1 cellular context compared by ENCODE assay signal in the genomic region with DNA sequence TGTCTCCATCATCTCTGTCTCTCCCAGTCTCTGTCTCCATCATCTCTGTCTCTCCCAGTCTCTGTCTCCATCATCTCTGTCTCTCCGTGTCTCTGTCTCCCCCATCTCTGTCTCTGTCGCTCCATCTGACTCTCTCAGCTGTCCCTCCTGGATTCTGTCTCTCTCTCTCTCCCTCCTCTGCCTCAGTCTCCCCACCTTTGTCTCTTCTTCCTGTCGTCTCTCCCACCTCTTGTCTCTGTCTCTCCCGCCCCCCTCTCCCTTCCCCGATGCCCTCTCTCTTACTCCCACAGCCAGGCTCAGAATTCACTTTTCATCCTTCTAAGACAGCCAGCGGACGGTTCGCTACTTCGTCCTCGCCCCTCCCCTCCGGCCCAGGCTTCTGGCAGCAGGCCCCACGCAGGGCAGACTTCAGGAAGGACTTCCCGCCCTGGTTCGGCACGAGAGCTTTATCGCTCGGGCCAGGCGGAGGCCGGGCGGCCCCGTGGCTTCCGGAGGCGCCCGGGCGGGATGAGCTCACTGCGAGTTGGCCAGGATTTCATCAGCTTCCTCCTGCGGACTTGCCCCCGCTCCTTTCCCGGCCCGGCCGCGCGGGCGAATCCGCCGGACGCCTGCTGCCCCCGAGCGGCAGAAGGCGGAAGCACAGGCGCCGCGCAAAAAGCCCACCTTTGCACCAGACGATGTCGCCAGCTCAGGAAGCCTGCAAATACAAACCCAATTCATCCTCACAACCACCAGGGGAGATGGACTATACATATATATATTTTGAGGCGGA.
TF ChIP-seq lines count a peak whose summit lies in the region.

No MANE protein-coding gene starts in this region.

TF ChIP-seq in K562, 482 proteins besides CTCF, POLR2A, EP300 and RAD21 (continued from another document and continues in another):
- TF ChIP-seq, protein P1, sequence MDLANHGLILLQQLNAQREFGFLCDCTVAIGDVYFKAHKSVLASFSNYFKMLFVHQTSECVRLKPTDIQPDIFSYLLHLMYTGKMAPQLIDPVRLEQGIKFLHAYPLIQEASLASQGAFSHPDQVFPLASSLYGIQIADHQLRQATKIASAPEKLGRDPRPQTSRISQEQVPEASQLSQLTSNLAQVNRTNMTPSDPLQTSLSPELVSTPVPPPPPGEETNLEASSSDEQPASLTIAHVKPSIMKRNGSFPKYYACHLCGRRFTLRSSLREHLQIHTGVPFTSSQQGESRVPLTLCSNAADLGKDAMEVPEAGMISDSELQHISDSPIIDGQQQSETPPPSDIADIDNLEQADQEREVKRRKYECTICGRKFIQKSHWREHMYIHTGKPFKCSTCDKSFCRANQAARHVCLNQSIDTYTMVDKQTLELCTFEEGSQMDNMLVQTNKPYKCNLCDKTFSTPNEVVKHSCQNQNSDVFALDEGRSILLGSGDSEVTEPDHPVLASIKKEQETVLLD (IDR thresholded peaks at IDR 0.05), result peak; percentile 78; the same call in 1 of the 2 replicates
- TF ChIP-seq SAFB (IDR thresholded peaks at IDR 0.05; ENCODE audit: borderline replicate concordance, low read depth, low read length) (peak; percentile 37; the same call in 1 of the 2 replicates), RB1 (IDR thresholded peaks at IDR 0.05; ENCODE audit: low read depth) (peak; percentile 99), FOSL1 (tag; conservative IDR thresholded peaks at IDR 0.05) (peak; percentile 91), RBFOX2 (IDR thresholded peaks at IDR 0.05; ENCODE audit: low read depth, low read length) (peak; percentile 92), GTF2A2 (tag; IDR thresholded peaks at IDR 0.05) (peak; percentile 17; the same call in 1 of the 2 replicates), TRIM24 (IDR thresholded peaks at IDR 0.05) (peak; percentile 81 to 94; a peak in 3 of 4 replicates), MCM7 (IDR thresholded peaks at IDR 0.05) (peak; percentile 36 to 41; a peak in 3 of 4 replicates), PTBP1 (IDR thresholded peaks at IDR 0.05; ENCODE audit: low read depth, low read length) (peak; percentile 95), NCOA2 (IDR thresholded peaks at IDR 0.05; ENCODE audit: partially characterized antibody in 2 of 2) (peak in 1 of 2 experiments; percentile 78), TFAM (CRISPR knock-in tag; conservative IDR thresholded peaks at IDR 0.05) (no peak), CHD1 (IDR thresholded peaks at IDR 0.05; ENCODE audit: low read length) (peak; percentile 63), CEBPB (tag; IDR thresholded peaks at IDR 0.05) (peak; percentile 98), CXXC5 (CRISPR knock-in tag; IDR thresholded peaks at IDR 0.05) (peak; percentile 99), ZFPM2 (CRISPR knock-in tag; IDR thresholded peaks at IDR 0.05) (no peak), ZNF217 (CRISPR knock-in tag; IDR thresholded peaks at IDR 0.05) (no peak), GABPB2 (CRISPR knock-in tag; conservative IDR thresholded peaks at IDR 0.05) (no peak), ARNT (IDR thresholded peaks at IDR 0.05) (peak; percentile 69 to 86), MBD2 (IDR thresholded peaks at IDR 0.05; ENCODE audit: borderline replicate concordance, low read depth) (peak; percentile 74; the same call in 1 of the 2 replicates), HNRNPLL (IDR thresholded peaks at IDR 0.05; ENCODE audit: low read depth, low read length, poor library complexity, severe bottlenecking) (peak; percentile 38), NR1H2 (CRISPR knock-in tag; IDR thresholded peaks at IDR 0.05) (0 out of 2 replicates have a peak, but pooled peaks have one; percentile 29), SRSF1 (IDR thresholded peaks at IDR 0.05; ENCODE audit: low read depth, low read length) (no peak), EP400 (IDR thresholded peaks at IDR 0.05) (peak; percentile 98), PHF20 (IDR thresholded peaks at IDR 0.05; ENCODE audit: partially characterized antibody) (peak; percentile 82), LCOR (CRISPR knock-in tag; IDR thresholded peaks at IDR 0.05) (peak; percentile 99), CC2D1A (IDR thresholded peaks at IDR 0.05) (peak; percentile 84), NONO (IDR thresholded peaks at IDR 0.05; ENCODE audit: low read depth in 2 of 2, low read length in 1 of 2) (peak in 1 of 2 experiments; percentile 92; a peak in 2 of 4 replicates), ZNF347 (CRISPR knock-in tag; IDR thresholded peaks at IDR 0.05; ENCODE audit: low read depth) (no peak), ZNF431 (CRISPR knock-in tag; IDR thresholded peaks at IDR 0.05) (peak; percentile 67; the same call in 1 of the 2 replicates), CBFA2T2 (conservative IDR thresholded peaks at IDR 0.05) (peak; percentile 84), HMGN3 (IDR thresholded peaks at IDR 0.05; ENCODE audit: borderline replicate concordance, extremely low read depth, insufficient read length, low read depth, low read length) (peak; percentile 100), TOE1 (IDR thresholded peaks at IDR 0.05; ENCODE audit: borderline replicate concordance) (peak; percentile 91), TOE1 (CRISPR knock-in tag; IDR thresholded peaks at IDR 0.05; ENCODE audit: borderline replicate concordance, low read depth) (no peak), MTA2 (IDR thresholded peaks at IDR 0.05; ENCODE audit: low read depth) (peak; percentile 80), XRCC3 (IDR thresholded peaks at IDR 0.05) (no peak), POLR2AphosphoS5 (IDR thresholded peaks at IDR 0.05; ENCODE audit: control insufficient read depth, insufficient read depth, low read depth, low read length) (peak; percentile 75), LARP7 (IDR thresholded peaks at IDR 0.05) (peak; percentile 96), ZSCAN32 (CRISPR knock-in tag; IDR thresholded peaks at IDR 0.05) (peak; percentile 96), ZNF124 (CRISPR knock-in tag; IDR thresholded peaks at IDR 0.05) (no peak), DPF2 (IDR thresholded peaks at IDR 0.05) (peak; percentile 90), TEAD4 (IDR thresholded peaks at IDR 0.05; ENCODE audit: low read length) (peak; percentile 71), TEAD4 (CRISPR knock-in tag; IDR thresholded peaks at IDR 0.05; ENCODE audit: borderline replicate concordance) (no peak), SIRT6 (IDR thresholded peaks at IDR 0.05; ENCODE audit: low read depth, low read length) (no peak), MTA3 (IDR thresholded peaks at IDR 0.05; ENCODE audit: borderline replicate concordance) (peak; percentile 85), ETV6 (IDR thresholded peaks at IDR 0.05; ENCODE audit: borderline replicate concordance in 1 of 2, low read depth in 2 of 2, low read length in 1 of 2) (peak; percentile 16 to 83; a peak in 2 of 4 replicates), ETV6 (CRISPR knock-in tag; IDR thresholded peaks at IDR 0.05; ENCODE audit: borderline replicate concordance) (0 out of 2 replicates have a peak, but pooled peaks have one; percentile 56)
- TF ChIP-seq, protein P2, sequence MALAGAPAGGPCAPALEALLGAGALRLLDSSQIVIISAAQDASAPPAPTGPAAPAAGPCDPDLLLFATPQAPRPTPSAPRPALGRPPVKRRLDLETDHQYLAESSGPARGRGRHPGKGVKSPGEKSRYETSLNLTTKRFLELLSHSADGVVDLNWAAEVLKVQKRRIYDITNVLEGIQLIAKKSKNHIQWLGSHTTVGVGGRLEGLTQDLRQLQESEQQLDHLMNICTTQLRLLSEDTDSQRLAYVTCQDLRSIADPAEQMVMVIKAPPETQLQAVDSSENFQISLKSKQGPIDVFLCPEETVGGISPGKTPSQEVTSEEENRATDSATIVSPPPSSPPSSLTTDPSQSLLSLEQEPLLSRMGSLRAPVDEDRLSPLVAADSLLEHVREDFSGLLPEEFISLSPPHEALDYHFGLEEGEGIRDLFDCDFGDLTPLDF (CRISPR knock-in tag; IDR thresholded peaks at IDR 0.05), result peak; percentile 94
- TF ChIP-seq, protein P3, sequence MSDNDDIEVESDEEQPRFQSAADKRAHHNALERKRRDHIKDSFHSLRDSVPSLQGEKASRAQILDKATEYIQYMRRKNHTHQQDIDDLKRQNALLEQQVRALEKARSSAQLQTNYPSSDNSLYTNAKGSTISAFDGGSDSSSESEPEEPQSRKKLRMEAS (CRISPR knock-in tag; IDR thresholded peaks at IDR 0.05), result peak; percentile 91
- TF ChIP-seq, protein P4, sequence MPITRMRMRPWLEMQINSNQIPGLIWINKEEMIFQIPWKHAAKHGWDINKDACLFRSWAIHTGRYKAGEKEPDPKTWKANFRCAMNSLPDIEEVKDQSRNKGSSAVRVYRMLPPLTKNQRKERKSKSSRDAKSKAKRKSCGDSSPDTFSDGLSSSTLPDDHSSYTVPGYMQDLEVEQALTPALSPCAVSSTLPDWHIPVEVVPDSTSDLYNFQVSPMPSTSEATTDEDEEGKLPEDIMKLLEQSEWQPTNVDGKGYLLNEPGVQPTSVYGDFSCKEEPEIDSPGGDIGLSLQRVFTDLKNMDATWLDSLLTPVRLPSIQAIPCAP (CRISPR knock-in tag; IDR thresholded peaks at IDR 0.05; ENCODE audit: borderline replicate concordance), result 0 out of 2 replicates have a peak, but pooled peaks have one; percentile 46
- TF ChIP-seq, protein P5, sequence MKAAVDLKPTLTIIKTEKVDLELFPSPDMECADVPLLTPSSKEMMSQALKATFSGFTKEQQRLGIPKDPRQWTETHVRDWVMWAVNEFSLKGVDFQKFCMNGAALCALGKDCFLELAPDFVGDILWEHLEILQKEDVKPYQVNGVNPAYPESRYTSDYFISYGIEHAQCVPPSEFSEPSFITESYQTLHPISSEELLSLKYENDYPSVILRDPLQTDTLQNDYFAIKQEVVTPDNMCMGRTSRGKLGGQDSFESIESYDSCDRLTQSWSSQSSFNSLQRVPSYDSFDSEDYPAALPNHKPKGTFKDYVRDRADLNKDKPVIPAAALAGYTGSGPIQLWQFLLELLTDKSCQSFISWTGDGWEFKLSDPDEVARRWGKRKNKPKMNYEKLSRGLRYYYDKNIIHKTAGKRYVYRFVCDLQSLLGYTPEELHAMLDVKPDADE (conservative IDR thresholded peaks at IDR 0.05; ENCODE audit: control insufficient read depth, low read depth, low read length), result peak; percentile 98
- TF ChIP-seq, protein P6, sequence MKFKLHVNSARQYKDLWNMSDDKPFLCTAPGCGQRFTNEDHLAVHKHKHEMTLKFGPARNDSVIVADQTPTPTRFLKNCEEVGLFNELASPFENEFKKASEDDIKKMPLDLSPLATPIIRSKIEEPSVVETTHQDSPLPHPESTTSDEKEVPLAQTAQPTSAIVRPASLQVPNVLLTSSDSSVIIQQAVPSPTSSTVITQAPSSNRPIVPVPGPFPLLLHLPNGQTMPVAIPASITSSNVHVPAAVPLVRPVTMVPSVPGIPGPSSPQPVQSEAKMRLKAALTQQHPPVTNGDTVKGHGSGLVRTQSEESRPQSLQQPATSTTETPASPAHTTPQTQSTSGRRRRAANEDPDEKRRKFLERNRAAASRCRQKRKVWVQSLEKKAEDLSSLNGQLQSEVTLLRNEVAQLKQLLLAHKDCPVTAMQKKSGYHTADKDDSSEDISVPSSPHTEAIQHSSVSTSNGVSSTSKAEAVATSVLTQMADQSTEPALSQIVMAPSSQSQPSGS (CRISPR knock-in tag; IDR thresholded peaks at IDR 0.05), result peak; percentile 98
- TF ChIP-seq, protein P7, sequence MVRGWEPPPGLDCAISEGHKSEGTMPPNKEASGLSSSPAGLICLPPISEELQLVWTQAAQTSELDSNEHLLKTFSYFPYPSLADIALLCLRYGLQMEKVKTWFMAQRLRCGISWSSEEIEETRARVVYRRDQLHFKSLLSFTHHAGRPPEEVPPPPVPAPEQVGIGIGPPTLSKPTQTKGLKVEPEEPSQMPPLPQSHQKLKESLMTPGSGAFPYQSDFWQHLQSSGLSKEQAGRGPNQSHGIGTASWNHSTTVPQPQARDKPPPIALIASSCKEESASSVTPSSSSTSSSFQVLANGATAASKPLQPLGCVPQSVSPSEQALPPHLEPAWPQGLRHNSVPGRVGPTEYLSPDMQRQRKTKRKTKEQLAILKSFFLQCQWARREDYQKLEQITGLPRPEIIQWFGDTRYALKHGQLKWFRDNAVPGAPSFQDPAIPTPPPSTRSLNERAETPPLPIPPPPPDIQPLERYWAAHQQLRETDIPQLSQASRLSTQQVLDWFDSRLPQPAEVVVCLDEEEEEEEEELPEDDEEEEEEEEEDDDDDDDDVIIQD (CRISPR knock-in tag; IDR thresholded peaks at IDR 0.05), result no peak
- TF ChIP-seq, protein P8, sequence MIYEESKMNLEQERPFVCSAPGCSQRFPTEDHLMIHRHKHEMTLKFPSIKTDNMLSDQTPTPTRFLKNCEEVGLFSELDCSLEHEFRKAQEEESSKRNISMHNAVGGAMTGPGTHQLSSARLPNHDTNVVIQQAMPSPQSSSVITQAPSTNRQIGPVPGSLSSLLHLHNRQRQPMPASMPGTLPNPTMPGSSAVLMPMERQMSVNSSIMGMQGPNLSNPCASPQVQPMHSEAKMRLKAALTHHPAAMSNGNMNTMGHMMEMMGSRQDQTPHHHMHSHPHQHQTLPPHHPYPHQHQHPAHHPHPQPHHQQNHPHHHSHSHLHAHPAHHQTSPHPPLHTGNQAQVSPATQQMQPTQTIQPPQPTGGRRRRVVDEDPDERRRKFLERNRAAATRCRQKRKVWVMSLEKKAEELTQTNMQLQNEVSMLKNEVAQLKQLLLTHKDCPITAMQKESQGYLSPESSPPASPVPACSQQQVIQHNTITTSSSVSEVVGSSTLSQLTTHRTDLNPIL (CRISPR knock-in tag; IDR thresholded peaks at IDR 0.05), result no peak
- TF ChIP-seq, protein P9, sequence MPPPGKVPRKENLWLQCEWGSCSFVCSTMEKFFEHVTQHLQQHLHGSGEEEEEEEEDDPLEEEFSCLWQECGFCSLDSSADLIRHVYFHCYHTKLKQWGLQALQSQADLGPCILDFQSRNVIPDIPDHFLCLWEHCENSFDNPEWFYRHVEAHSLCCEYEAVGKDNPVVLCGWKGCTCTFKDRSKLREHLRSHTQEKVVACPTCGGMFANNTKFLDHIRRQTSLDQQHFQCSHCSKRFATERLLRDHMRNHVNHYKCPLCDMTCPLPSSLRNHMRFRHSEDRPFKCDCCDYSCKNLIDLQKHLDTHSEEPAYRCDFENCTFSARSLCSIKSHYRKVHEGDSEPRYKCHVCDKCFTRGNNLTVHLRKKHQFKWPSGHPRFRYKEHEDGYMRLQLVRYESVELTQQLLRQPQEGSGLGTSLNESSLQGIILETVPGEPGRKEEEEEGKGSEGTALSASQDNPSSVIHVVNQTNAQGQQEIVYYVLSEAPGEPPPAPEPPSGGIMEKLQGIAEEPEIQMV (tag; conservative IDR thresholded peaks at IDR 0.05; ENCODE audit: low read depth), result no peak; the same call in 1 of the 2 replicates
